9 cellular contexts compared by ENCODE assay signal in genomic region chr16:30396627-30397026, GRCh38. TPM values are rescaled to one million over a fixed set of nuclear protein-coding genes. Genes with fewer than 3 reads are reported as not detected.
A peak's percentile ranks its signal among the peaks of the same experiment; 100 is the strongest.
DNase-seq lines count a peak whose midpoint lies in the region; ATAC-seq and TF ChIP-seq lines count a peak whose summit lies in the region.
"Not testable (repeated sequence)": the region's sequence is repeated elsewhere in the genome, so short reads cannot be mapped to it uniquely, and the experiment has no call there.
"Had no signal": no experiment of that assay in that cellular context is flagged by ENCODE, and none has a peak within 500 bp of the region (broad histone marks: within the 10 kb centered on the region; RNA-seq: fewer than 3 reads in every experiment).

No MANE protein-coding gene starts in this region.

- not testable (repeated sequence) for DNase-seq in CD4-positive, alpha-beta memory T cell; NB4 (ENCODE audit: low read depth); activated CD8-positive, alpha-beta T cell treated with anti-CD3 and anti-CD28 coated beads for 36 hours; mesenchymal stem cell

- H3K36me3 ChIP-seq in CD4-positive, alpha-beta memory T cell (ENCODE audit: insufficient read depth, low read length) = peaks cover 13% of the 10 kb centered on the region
- peaks cover 14% of the 10 kb centered on the region for H3K36me3 ChIP-seq in ectodermal cell (ENCODE audit: control insufficient read depth, insufficient read depth, low read length)
- H3K36me3 ChIP-seq in mesenchymal stem cell (ENCODE audit: control insufficient read depth in 1 of 2, insufficient read depth in 2 of 2, low read depth in 1 of 2, low read length in 2 of 2) = peaks cover 13 to 22% of the 10 kb centered on the region in 2 experiments

- intact Hi-C loops in CD4-positive, alpha-beta memory T cell (cut with micrococcal nuclease); activated CD8-positive, alpha-beta T cell treated with anti-CD3 and anti-CD28 coated beads for 36 hours (cut with micrococcal nuclease): not testable (repeated sequence)

- H3K27ac Mint-ChIP-seq in CD4-positive, alpha-beta memory T cell = peak overlapping the region in 4 of 7 donors; percentile 42 to 77 (median 66)
- not testable (repeated sequence) for H3K27ac Mint-ChIP-seq in activated CD8-positive, alpha-beta T cell treated with anti-CD3 and anti-CD28 coated beads for 36 hours
- H3K27ac Mint-ChIP-seq in stimulated activated memory B cell treated with anti-CD40 and anti-IgM and Interleukin-4, amounts not matched to agents 10 μg/mL and 1 μg/mL and 100 μg/mL, for 72 hours = peak overlapping the region; percentile 90

- H2BK12ac ChIP-seq in mesenchymal stem cell (ENCODE audit: low read length in 2 of 2) = not testable (repeated sequence)

- H3K9me3 ChIP-seq in CD4-positive, alpha-beta memory T cell (ENCODE audit: control insufficient read depth in 1 of 2, low read length in 2 of 2); ectodermal cell (ENCODE audit: control insufficient read depth, low read length); mesenchymal stem cell (ENCODE audit: control insufficient read depth, low read length): not testable (repeated sequence)

- H3K4me3 Mint-ChIP-seq in CD4-positive, alpha-beta memory T cell = peak overlapping the region; percentile 14 to 92 (median 83)
- H3K4me3 Mint-ChIP-seq in activated CD8-positive, alpha-beta T cell treated with anti-CD3 and anti-CD28 coated beads for 36 hours = peak overlapping the region; percentile 83
- peak overlapping the region; percentile 84 for H3K4me3 Mint-ChIP-seq in stimulated activated memory B cell treated with anti-CD40 and anti-IgM and Interleukin-4, amounts not matched to agents 10 μg/mL and 1 μg/mL and 100 μg/mL, for 72 hours

- not testable (repeated sequence) for H3K4ac ChIP-seq in mesenchymal stem cell (ENCODE audit: low read depth in 1 of 2, low read length in 2 of 2)

- H3K79me1 ChIP-seq in mesenchymal stem cell (replicated peaks; ENCODE audit: low read length, poor library complexity, severe bottlenecking) = peaks cover 15% of the 10 kb centered on the region

- POLR2A ChIA-PET in CD4-positive, alpha-beta memory T cell (lab: Charles Lee; ENCODE audit: partially characterized antibody) = interaction anchor here (0.7 to 23.0 kb wide), 10 partner anchors 8 to 213 kb away, joined by 3 to 540 read pairs (median 11); partner anchors contain the start of genes CD2BP2, CORO1A, DCTPP1 and SEPTIN1
- POLR2A ChIA-PET in activated CD8-positive, alpha-beta T cell treated with anti-CD3 and anti-CD28 coated beads for 36 hours (lab: Charles Lee) = interaction anchor here (1.9 to 2.9 kb wide), 3 partner anchors 11 to 40 kb away, joined by 7 to 23 read pairs (median 18); partner anchors contain the start of genes SEPTIN1 and ZNF771

- H3K18ac ChIP-seq in mesenchymal stem cell (ENCODE audit: low read depth in 1 of 2, low read length in 2 of 2) = not testable (repeated sequence)

- not testable (repeated sequence) for H4K91ac ChIP-seq in mesenchymal stem cell (ENCODE audit: low read length)

- not testable (repeated sequence) for TF ChIP-seq POLR2A in NB4 (IDR thresholded peaks at IDR 0.05; ENCODE audit: extremely low read depth, insufficient read length)

- not testable (repeated sequence) for H3K4me3 ChIP-seq in CD4-positive, alpha-beta memory T cell (ENCODE audit: low read length in 2 of 2)
- H3K4me3 ChIP-seq in NB4 (ENCODE audit: low read depth, low read length) (peak overlapping the region; percentile 75), ectodermal cell (ENCODE audit: insufficient read depth, low read depth, low read length) (peak overlapping the region; percentile 96), mesenchymal stem cell (ENCODE audit: insufficient read depth in 1 of 2, low read depth in 1 of 2, low read length in 2 of 2) (peak overlapping the region in 1 of 2 experiments; percentile 95)

- TF ChIP-seq CTCF in NB4 (IDR thresholded peaks at IDR 0.05; ENCODE audit: low read depth, low read length); activated CD8-positive, alpha-beta T cell treated with anti-CD3 and anti-CD28 coated beads for 36 hours (IDR thresholded peaks at IDR 0.05): not testable (repeated sequence)

- H3K4me1 Mint-ChIP-seq in CD4-positive, alpha-beta memory T cell = peaks cover 14 to 49% (median 31%) of the 10 kb centered on the region in 4 donors
- peaks cover 44% of the 10 kb centered on the region for H3K4me1 Mint-ChIP-seq in activated CD8-positive, alpha-beta T cell treated with anti-CD3 and anti-CD28 coated beads for 36 hours (ENCODE audit: low read depth)
- H3K4me1 Mint-ChIP-seq in stimulated activated memory B cell treated with anti-CD40 and anti-IgM and Interleukin-4, amounts not matched to agents 10 μg/mL and 1 μg/mL and 100 μg/mL, for 72 hours = peaks cover 60% of the 10 kb centered on the region

- not testable (repeated sequence) for H3K27me3 ChIP-seq in CD4-positive, alpha-beta memory T cell (ENCODE audit: insufficient read depth, low read length); ectodermal cell (ENCODE audit: control insufficient read depth, insufficient read depth, low read length, poor library complexity, severe bottlenecking); mesenchymal stem cell (ENCODE audit: control insufficient read depth in 1 of 2, insufficient read depth in 1 of 2, low read length in 2 of 2)

- not testable (repeated sequence) for H3K4me2 ChIP-seq in mesenchymal stem cell (ENCODE audit: low read length, poor library complexity, severe bottlenecking)

- H2AFZ ChIP-seq in mesenchymal stem cell (ENCODE audit: low read depth, low read length) = not testable (repeated sequence)

- not testable (repeated sequence) for H3K27ac ChIP-seq in CD4-positive, alpha-beta memory T cell (ENCODE audit: low read depth, low read length); ectodermal cell (ENCODE audit: insufficient read depth, low read depth, low read length, poor library complexity, severe bottlenecking); mesenchymal stem cell (ENCODE audit: low read length, poor library complexity, severe bottlenecking)

- H2AK5ac ChIP-seq in mesenchymal stem cell (ENCODE audit: low read length, severe bottlenecking) = not testable (repeated sequence)

- not testable (repeated sequence) for H4K8ac ChIP-seq in mesenchymal stem cell (ENCODE audit: low read length)

- H3K9ac ChIP-seq in mesenchymal stem cell (ENCODE audit: low read length) = peak overlapping the region; percentile 96

- H3K27me3 Mint-ChIP-seq in CD4-positive, alpha-beta memory T cell; activated CD8-positive, alpha-beta T cell treated with anti-CD3 and anti-CD28 coated beads for 36 hours; stimulated activated memory B cell treated with anti-CD40 and anti-IgM and Interleukin-4, amounts not matched to agents 10 μg/mL and 1 μg/mL and 100 μg/mL, for 72 hours: not testable (repeated sequence)

- not testable (repeated sequence) for H3K9me3 Mint-ChIP-seq in CD4-positive, alpha-beta memory T cell; activated CD8-positive, alpha-beta T cell treated with anti-CD3 and anti-CD28 coated beads for 36 hours; stimulated activated memory B cell treated with anti-CD40 and anti-IgM and Interleukin-4, amounts not matched to agents 10 μg/mL and 1 μg/mL and 100 μg/mL, for 72 hours

- not testable (repeated sequence) for H3K23ac ChIP-seq in mesenchymal stem cell (ENCODE audit: low read length in 2 of 2)

- not testable (repeated sequence) for ATAC-seq in activated CD8-positive, alpha-beta T cell treated with anti-CD3 and anti-CD28 coated beads for 36 hours; stimulated activated memory B cell treated with anti-CD40 and anti-IgM and Interleukin-4, amounts not matched to agents 10 μg/mL and 1 μg/mL and 100 μg/mL, for 72 hours

- H2BK5ac ChIP-seq in mesenchymal stem cell (ENCODE audit: low read depth, low read length, poor library complexity, severe bottlenecking) = not testable (repeated sequence)

- H3K36me3 Mint-ChIP-seq in CD4-positive, alpha-beta memory T cell = peaks cover 5 to 17% of the 10 kb centered on the region in 2 donors
- H3K36me3 Mint-ChIP-seq in activated CD8-positive, alpha-beta T cell treated with anti-CD3 and anti-CD28 coated beads for 36 hours (ENCODE audit: low read depth) = peaks cover 28% of the 10 kb centered on the region
- H3K36me3 Mint-ChIP-seq in stimulated activated memory B cell treated with anti-CD40 and anti-IgM and Interleukin-4, amounts not matched to agents 10 μg/mL and 1 μg/mL and 100 μg/mL, for 72 hours = peaks cover 13% of the 10 kb centered on the region

- WGBS in ectodermal cell, 2 experiments = 87 to 90% methylated on average over 4 of the region's 4 CpGs
- 78% methylated on average over 3 of the region's 4 CpGs for WGBS in mesenchymal stem cell

- CTCF ChIA-PET in CD4-positive, alpha-beta memory T cell (lab: Charles Lee; ENCODE audit: partially characterized antibody) = interaction anchor here (1.0 to 5.9 kb wide), 6 partner anchors 8 to 21 kb away, joined by 3 to 33 read pairs (median 8); partner anchors contain the start of genes SEPTIN1 and ZNF771
- CTCF ChIA-PET in activated CD8-positive, alpha-beta T cell treated with anti-CD3 and anti-CD28 coated beads for 36 hours (lab: Charles Lee) = interaction anchor here (1.9 to 8.1 kb wide), 3 partner anchors 11 to 15 kb away, joined by 4 to 51 read pairs (median 30); partner anchors contain the start of genes SEPTIN1 and ZNF771

- peaks cover 32% of the 10 kb centered on the region for H3K4me1 ChIP-seq in CD4-positive, alpha-beta memory T cell (ENCODE audit: insufficient read depth, low read length)
- peaks cover 37% of the 10 kb centered on the region for H3K4me1 ChIP-seq in ectodermal cell (ENCODE audit: control insufficient read depth, insufficient read depth, low read length)
- peaks cover 19% of the 10 kb centered on the region for H3K4me1 ChIP-seq in mesenchymal stem cell (ENCODE audit: control insufficient read depth, insufficient read depth, low read depth, low read length)

- H2BK15ac ChIP-seq in mesenchymal stem cell (ENCODE audit: low read depth, poor library complexity, severe bottlenecking) = not testable (repeated sequence)

- not testable (repeated sequence) for H2BK120ac ChIP-seq in mesenchymal stem cell (ENCODE audit: low read depth, low read length)

- H3K14ac ChIP-seq in mesenchymal stem cell (ENCODE audit: low read length in 2 of 2) = not testable (repeated sequence)

RNA-seq across cellular contexts. Expression of gene ZNF48, which starts 1.4 kb away (rescaled TPM):
- 10 to 100 TPM; 15.8 to 16.7 TPM for total RNA-seq in CD4-positive, alpha-beta memory T cell
- 10 to 100 TPM in 1 of 2 donors, 1 to 10 TPM in 1; 5.5 to 10.7 TPM for polyA plus RNA-seq in CD4-positive, alpha-beta memory T cell
- total RNA-seq in activated CD8-positive, alpha-beta T cell treated with anti-CD3 and anti-CD28 coated beads for 36 hours = 10 to 100 TPM; 10.4 to 10.9 TPM
- polyA plus RNA-seq in ectodermal cell (2013, experiment 1 of 4) = 45.3 TPM
- 53.1 TPM for polyA plus RNA-seq in ectodermal cell (2013, experiment 2 of 4)
- polyA plus RNA-seq in ectodermal cell (2013, experiment 3 of 4) = 34.0 TPM
- polyA plus RNA-seq in ectodermal cell (2013, experiment 4 of 4) = 39.1 TPM
- polyA plus RNA-seq in mesenchymal stem cell (2013, experiment 1 of 2) = 6.3 TPM
- polyA plus RNA-seq in mesenchymal stem cell (2013, experiment 2 of 2) = 5.5 TPM

RNA-seq across cellular contexts. Expression of gene ZNF771, which starts 10.8 kb away (rescaled TPM):
- 1 to 10 TPM; 6.0 to 6.5 TPM for total RNA-seq in CD4-positive, alpha-beta memory T cell
- polyA plus RNA-seq in CD4-positive, alpha-beta memory T cell = 1 to 10 TPM; 1.4 to 5.0 TPM
- total RNA-seq in activated CD8-positive, alpha-beta T cell treated with anti-CD3 and anti-CD28 coated beads for 36 hours = 1 to 10 TPM; 5.4 to 6.6 TPM
- 7.4 TPM for polyA plus RNA-seq in ectodermal cell (2013, experiment 1 of 4)
- 6.9 TPM for polyA plus RNA-seq in ectodermal cell (2013, experiment 2 of 4)
- polyA plus RNA-seq in ectodermal cell (2013, experiment 3 of 4) = 11.5 TPM
- polyA plus RNA-seq in ectodermal cell (2013, experiment 4 of 4) = 10.3 TPM
- polyA plus RNA-seq in mesenchymal stem cell (2013, experiment 1 of 2) = 5.2 TPM
- polyA plus RNA-seq in mesenchymal stem cell (2013, experiment 2 of 2) = 4.6 TPM

RNA-seq across cellular contexts. Expression of gene SEPTIN1, which starts 14.3 kb away (rescaled TPM):
- 100 to 1,000 TPM; 198 to 206 TPM for total RNA-seq in CD4-positive, alpha-beta memory T cell
- 100 to 1,000 TPM; 210 to 212 TPM for polyA plus RNA-seq in CD4-positive, alpha-beta memory T cell
- total RNA-seq in activated CD8-positive, alpha-beta T cell treated with anti-CD3 and anti-CD28 coated beads for 36 hours = 100 to 1,000 TPM; 163 to 169 TPM
- 3.1 TPM for polyA plus RNA-seq in ectodermal cell (2013, experiment 1 of 4)
- polyA plus RNA-seq in ectodermal cell (2013, experiment 2 of 4) = 2.3 TPM
- polyA plus RNA-seq in ectodermal cell (2013, experiment 3 of 4) = 3.8 TPM
- 4.1 TPM for polyA plus RNA-seq in ectodermal cell (2013, experiment 4 of 4)
- polyA plus RNA-seq in mesenchymal stem cell (2013, experiment 1 of 2) = 1.3 TPM
- 1.3 TPM for polyA plus RNA-seq in mesenchymal stem cell (2013, experiment 2 of 2)

RNA-seq across cellular contexts. Expression of gene MYL11, which starts 22.0 kb away (rescaled TPM):
- 1 to 10 TPM in 1 of 2 experiments, not detected in 1; 1.3 TPM for total RNA-seq in CD4-positive, alpha-beta memory T cell
- 1 to 10 TPM in 1 of 2 donors, not detected in 1; 1.1 TPM for polyA plus RNA-seq in CD4-positive, alpha-beta memory T cell
- total RNA-seq in activated CD8-positive, alpha-beta T cell treated with anti-CD3 and anti-CD28 coated beads for 36 hours = 1 to 10 TPM in 1 of 2 experiments, under 1 TPM in 1; 0.87 to 1.2 TPM
- polyA plus RNA-seq in ectodermal cell (2013, experiment 1 of 4) = 3.6 TPM
- polyA plus RNA-seq in ectodermal cell (2013, experiment 2 of 4) = 2.8 TPM
- 0.75 TPM for polyA plus RNA-seq in ectodermal cell (2013, experiment 3 of 4)
- polyA plus RNA-seq in ectodermal cell (2013, experiment 4 of 4) = 1.5 TPM
- 1.7 TPM for polyA plus RNA-seq in mesenchymal stem cell (2013, experiment 1 of 2)
- 3.1 TPM for polyA plus RNA-seq in mesenchymal stem cell (2013, experiment 2 of 2)
- total RNA-seq: mesenteric fat pad, renal cortical epithelial cell, vagina had no signal

RNA-seq across cellular contexts. Expression of gene TBC1D10B, which starts 26.3 kb away (rescaled TPM):
- total RNA-seq in CD4-positive, alpha-beta memory T cell = 10 to 100 TPM; 47.0 to 55.3 TPM
- polyA plus RNA-seq in CD4-positive, alpha-beta memory T cell = 10 to 100 TPM in 1 of 2 donors, 1 to 10 TPM in 1; 8.5 to 16.1 TPM
- 10 to 100 TPM; 39.7 to 41.3 TPM for total RNA-seq in activated CD8-positive, alpha-beta T cell treated with anti-CD3 and anti-CD28 coated beads for 36 hours
- 30.9 TPM for polyA plus RNA-seq in ectodermal cell (2013, experiment 1 of 4)
- polyA plus RNA-seq in ectodermal cell (2013, experiment 2 of 4) = 31.5 TPM
- 26.0 TPM for polyA plus RNA-seq in ectodermal cell (2013, experiment 3 of 4)
- 27.4 TPM for polyA plus RNA-seq in ectodermal cell (2013, experiment 4 of 4)
- polyA plus RNA-seq in mesenchymal stem cell (2013, experiment 1 of 2) = 23.4 TPM
- polyA plus RNA-seq in mesenchymal stem cell (2013, experiment 2 of 2) = 21.8 TPM
